8 cellular contexts compared by ENCODE assay signal in genomic region chr7:74479961-74480829, GRCh38. TPM values are rescaled to one million over a fixed set of nuclear protein-coding genes. Genes with fewer than 3 reads are reported as not detected.
A peak's percentile ranks its signal among the peaks of the same experiment; 100 is the strongest.
DNase-seq lines count a peak whose midpoint lies in the region; ATAC-seq, FAIRE-seq and TF ChIP-seq lines count a peak whose summit lies in the region.

No MANE protein-coding gene starts in this region.

- POLR2A ChIA-PET in activated CD4-positive, alpha-beta memory T cell treated with anti-CD3 and anti-CD28 coated beads for 36 hours (lab: Charles Lee), result no interaction called here

- CTCF ChIA-PET in activated CD4-positive, alpha-beta memory T cell treated with anti-CD3 and anti-CD28 coated beads for 36 hours (lab: Charles Lee), result no interaction called here
- CTCF ChIA-PET in activated naive CD4-positive, alpha-beta T cell treated with anti-CD3 and anti-CD28 coated beads for 36 hours (lab: Charles Lee), result no interaction called here

- DNase-seq in NCI-H2196 (lab: John Stamatoyannopoulos, UW; ENCODE audit: unreplicated experiment) (peak; percentile 31), NCI-H2196 treated with DMSO at 0.1 percent for 48 hours (lab: John Stamatoyannopoulos, UW; ENCODE audit: unreplicated experiment) (no peak), amniotic stem cell (lab: John Stamatoyannopoulos, UW) (peak; percentile 76), heart right ventricle (peak; percentile 82 to 83), pancreas (peak; percentile 88 to 97 (median 94))
- DNase-seq in activated CD4-positive, alpha-beta memory T cell treated with anti-CD3 and anti-CD28 coated beads for 36 hours, result no peak
- DNase-seq in activated naive CD4-positive, alpha-beta T cell treated with anti-CD3 and anti-CD28 coated beads for 36 hours, result no peak
- DNase-seq in stimulated activated naive CD4-positive, alpha-beta T cell (lab: John Stamatoyannopoulos, UW), result no peak

- intact Hi-C loops in heart right ventricle (cut with DNase I), result loop anchor here in 3 of 10 donors (2.0 to 10.0 kb wide), 3 partner anchors 55 to 65 kb away; no protein-coding TSS in a partner anchor
- intact Hi-C loops in pancreas (cut with DNase I), result no loop called here
- intact Hi-C loops in activated CD4-positive, alpha-beta memory T cell treated with anti-CD3 and anti-CD28 coated beads for 36 hours (cut with micrococcal nuclease), result no loop called here
- intact Hi-C loops in activated naive CD4-positive, alpha-beta T cell treated with anti-CD3 and anti-CD28 coated beads for 36 hours (cut with micrococcal nuclease), result no loop called here

- H3K4me3 ChIP-seq in heart right ventricle (peak overlapping the region in 9 of 10 donors; percentile 24 to 64 (median 53)), pancreas (peak overlapping the region in 2 of 4 donors; percentile 15 to 40)

- no peak overlapping the region for H3K27ac Mint-ChIP-seq in activated CD4-positive, alpha-beta memory T cell treated with anti-CD3 and anti-CD28 coated beads for 36 hours
- H3K27ac Mint-ChIP-seq in activated naive CD4-positive, alpha-beta T cell treated with anti-CD3 and anti-CD28 coated beads for 36 hours, result no peak overlapping the region

- no peak overlapping the region for H3K4me3 Mint-ChIP-seq in activated CD4-positive, alpha-beta memory T cell treated with anti-CD3 and anti-CD28 coated beads for 36 hours
- H3K4me3 Mint-ChIP-seq in activated naive CD4-positive, alpha-beta T cell treated with anti-CD3 and anti-CD28 coated beads for 36 hours, result no peak overlapping the region

- H3K9me3 ChIP-seq in heart right ventricle (no peaks in the 10 kb centered on the region), pancreas (no peaks in the 10 kb centered on the region)

- TF ChIP-seq CTCF in heart right ventricle (IDR thresholded peaks at IDR 0.05), result peak in 2 of 9 donors; percentile 7 to 20
- no peak for TF ChIP-seq CTCF in pancreas (IDR thresholded peaks at IDR 0.05)

- peaks cover 0 to 14% (median 0%) of the 10 kb centered on the region in 7 donors for H3K27me3 ChIP-seq in heart right ventricle
- no peaks in the 10 kb centered on the region for H3K27me3 ChIP-seq in pancreas

- H3K36me3 Mint-ChIP-seq in activated CD4-positive, alpha-beta memory T cell treated with anti-CD3 and anti-CD28 coated beads for 36 hours, result no peaks in the 10 kb centered on the region
- no peaks in the 10 kb centered on the region for H3K36me3 Mint-ChIP-seq in activated naive CD4-positive, alpha-beta T cell treated with anti-CD3 and anti-CD28 coated beads for 36 hours (ENCODE audit: low read depth)

- peaks cover 25 to 81% (median 58%) of the 10 kb centered on the region in 9 donors for H3K4me1 ChIP-seq in heart right ventricle
- peaks cover 41 to 46% (median 45%) of the 10 kb centered on the region in 3 donors for H3K4me1 ChIP-seq in pancreas

- FAIRE-seq in pancreas (lab: Jason Lieb, UNC), result no peak

- H3K27ac ChIP-seq in heart right ventricle (peak overlapping the region; percentile 84 to 98 (median 94)), pancreas (peak overlapping the region; percentile 93 to 97 (median 96))

- H3K36me3 ChIP-seq in heart right ventricle (no peaks in the 10 kb centered on the region), pancreas (no peaks in the 10 kb centered on the region)

- ATAC-seq in heart right ventricle, result peak; percentile 63 to 80 (median 73)
- ATAC-seq in pancreas, result peak; percentile 76 to 85 (median 81)

- no peaks in the 10 kb centered on the region for H3K9me3 Mint-ChIP-seq in activated CD4-positive, alpha-beta memory T cell treated with anti-CD3 and anti-CD28 coated beads for 36 hours
- no peaks in the 10 kb centered on the region for H3K9me3 Mint-ChIP-seq in activated naive CD4-positive, alpha-beta T cell treated with anti-CD3 and anti-CD28 coated beads for 36 hours

- no peaks in the 10 kb centered on the region for H3K4me1 Mint-ChIP-seq in activated CD4-positive, alpha-beta memory T cell treated with anti-CD3 and anti-CD28 coated beads for 36 hours (ENCODE audit: low read depth)
- H3K4me1 Mint-ChIP-seq in activated naive CD4-positive, alpha-beta T cell treated with anti-CD3 and anti-CD28 coated beads for 36 hours (ENCODE audit: low read depth), result no peaks in the 10 kb centered on the region

- peaks cover 3% of the 10 kb centered on the region for H3K27me3 Mint-ChIP-seq in activated CD4-positive, alpha-beta memory T cell treated with anti-CD3 and anti-CD28 coated beads for 36 hours
- peaks cover 3% of the 10 kb centered on the region for H3K27me3 Mint-ChIP-seq in activated naive CD4-positive, alpha-beta T cell treated with anti-CD3 and anti-CD28 coated beads for 36 hours (ENCODE audit: low read depth)

- 13 to 20% methylated on average over 40 of the region's 40 CpGs for WGBS in heart right ventricle, 2 donors
- 6 to 7% methylated on average over 39 to 40 of the region's 40 CpGs for WGBS in pancreas, 2 donors

RNA-seq across cellular contexts. Expression of gene GTF2IRD1, which starts 26.5 kb away (rescaled TPM):
- 10 to 100 TPM; 11.7 to 36.6 (median 17.2) TPM for total RNA-seq in heart right ventricle
- 10 to 100 TPM; 22.1 TPM for polyA plus RNA-seq in heart right ventricle
- total RNA-seq in pancreas, result 10 to 100 TPM in 3 of 6 donors, 1 to 10 TPM in 3; 7.1 to 12.6 (median 9.9) TPM
- polyA plus RNA-seq in pancreas, result 10 to 100 TPM in 1 of 2 donors, 1 to 10 TPM in 1; 8.1 to 15.9 TPM
- total RNA-seq in activated CD4-positive, alpha-beta memory T cell treated with anti-CD3 and anti-CD28 coated beads for 36 hours, result 1 to 10 TPM; 4.9 to 6.6 TPM
- total RNA-seq in activated naive CD4-positive, alpha-beta T cell treated with anti-CD3 and anti-CD28 coated beads for 36 hours, result 1 to 10 TPM; 2.9 to 5.5 TPM

Comparison
In these comparisons a context has a peak if more than half of its experiments do, and no peak if none do; other contexts are left out.
1. DNase-seq: peak in NCI-H2196 (single experiment), amniotic stem cell (single experiment), heart right ventricle (2 of 2) and pancreas (6 of 6); none in NCI-H2196 treated with DMSO at 0.1 percent for 48 hours (single experiment), activated CD4-positive, alpha-beta memory T cell treated with anti-CD3 and anti-CD28 coated beads for 36 hours (single experiment), activated naive CD4-positive, alpha-beta T cell treated with anti-CD3 and anti-CD28 coated beads for 36 hours (single experiment) and stimulated activated naive CD4-positive, alpha-beta T cell (0 of 6).